8 cellular contexts compared by ENCODE assay signal in genomic region chr2:17646096-17646554, GRCh38.
DNase-seq lines count a peak whose midpoint lies in the region; ATAC-seq, FAIRE-seq and TF ChIP-seq lines count a peak whose summit lies in the region.

No MANE protein-coding gene starts in this region.

- H3K27me3 ChIP-seq in HCT116 (ENCODE audit: insufficient read depth, low read length) (no peaks in the 10 kb centered on the region), GM12878 (replicated peaks in 1 of 2; ENCODE audit: control insufficient read depth in 2 of 2, insufficient read depth in 2 of 2, low read length in 1 of 2) (no peaks in the 10 kb centered on the region), iPS DF 6.9 (ENCODE audit: control insufficient read depth, insufficient read depth, low read length) (no peaks in the 10 kb centered on the region), spleen (replicated peaks in 1 of 7) (no peaks in the 10 kb centered on the region)

- H2AFZ ChIP-seq in HCT116 (ENCODE audit: low read depth, low read length, poor library complexity, severe bottlenecking) (no peak overlapping the region), GM12878 (ENCODE audit: control insufficient read depth, low read depth, low read length) (peak overlapping the region; percentile 81)

- H3K9me2 ChIP-seq in HCT116 (ENCODE audit: insufficient read depth), result no peaks in the 10 kb centered on the region

- CTCF ChIA-PET in HCT116 (lab: Charles Lee), result interaction anchor here (0.8 to 4.6 kb wide), 11 partner anchors 9 to 871 kb away, joined by 3 to 41 read pairs (median 4); no protein-coding TSS in a partner anchor
- CTCF ChIA-PET in GM12878 (lab: Yijun Ruan, JAX), result interaction anchor here (0.6 to 24.9 kb wide), 34 partner anchors 10 to 526 kb away, joined by 3 to 604 read pairs (median 4); partner anchors contain the start of gene RAD51AP2

- H3K79me2 ChIP-seq in HCT116 (ENCODE audit: insufficient read depth, low read length), result no peaks in the 10 kb centered on the region
- no peaks in the 10 kb centered on the region for H3K79me2 ChIP-seq in GM12878 (ENCODE audit: control insufficient read depth, insufficient read depth, low read length)

- DNase-seq in activated naive CD4-positive, alpha-beta T cell treated with Interleukin-2 at 50 U/mL for 16 hours, result peak; percentile 34
- no peak for DNase-seq in activated naive CD4-positive, alpha-beta T cell (lab: John Stamatoyannopoulos, UW)
- DNase-seq in HCT116 (ENCODE audit: low read depth, low spot score) (peak; percentile 44), LHCN-M2 (ENCODE audit: low read depth) (peak; percentile 88), RPMI8226 (peak; percentile 60), GM12878 (ENCODE audit: low read depth, low spot score) (peak; percentile 45), iPS DF 6.9 (ENCODE audit: low read depth, low spot score) (peak; percentile 54), spleen (no peak)

- RAD21 ChIA-PET in HCT116 (lab: Charles Lee; ENCODE audit: low non-redundant PET in 1 of 2, low total read pairs in 2 of 2, uncharacterized antibody in 2 of 2, unreplicated experiment in 2 of 2), result no interaction called here
- RAD21 ChIA-PET in GM12878 (lab: Charles Lee; ENCODE audit: unreplicated experiment), result interaction anchor here (0.7 to 7.1 kb wide), 13 partner anchors 10 to 504 kb away, joined by 3 to 138 read pairs (median 4); no protein-coding TSS in a partner anchor

- WGBS in GM12878 (ENCODE audit: insufficient coverage, insufficient replicate concordance, low lambda C conversion rate, missing lambda C conversion rate), result 2% methylated on average over 3 of the region's 3 CpGs
- no CpG with 5 or more reads among the region's 3 CpGs for WGBS in iPS DF 6.9 (ENCODE audit: insufficient coverage, insufficient read length)
- 1 to 7% (median 2%) methylated on average over 3 of the region's 3 CpGs for WGBS in spleen, 5 donors

- no peak overlapping the region for H3K4me2 ChIP-seq in HCT116 (ENCODE audit: low read length)
- peak overlapping the region; percentile 63 for H3K4me2 ChIP-seq in GM12878 (ENCODE audit: control insufficient read depth, insufficient read depth)

- in situ Hi-C loops in GM12878 (cut with MboI), result no loop called here

- H3K4me1 ChIP-seq in HCT116 (ENCODE audit: control insufficient read depth in 1 of 2, insufficient read depth in 2 of 2, low read length in 2 of 2), result peaks cover 6 to 39% of the 10 kb centered on the region in 2 experiments
- H3K4me1 ChIP-seq in GM12878 (ENCODE audit: control insufficient read depth, insufficient read depth, low read length), result peaks cover 3% of the 10 kb centered on the region
- peaks cover 5% of the 10 kb centered on the region for H3K4me1 ChIP-seq in iPS DF 6.9 (ENCODE audit: control insufficient read depth, insufficient read depth, low read length)
- H3K4me1 ChIP-seq in spleen, result peaks cover 0 to 22% (median 11%) of the 10 kb centered on the region in 6 donors

- SMC1A ChIA-PET in GM12878 (lab: Charles Lee; ENCODE audit: uncharacterized antibody, unreplicated experiment), result interaction anchor here (0.7 to 6.7 kb wide), 20 partner anchors 10 to 534 kb away, joined by 3 to 165 read pairs (median 4); no protein-coding TSS in a partner anchor

- H4K20me1 ChIP-seq in HCT116 (ENCODE audit: insufficient read depth), result no peaks in the 10 kb centered on the region
- H4K20me1 ChIP-seq in GM12878 (ENCODE audit: control insufficient read depth, insufficient read depth), result no peaks in the 10 kb centered on the region

- FAIRE-seq in GM12878 (lab: Jason Lieb, UNC), result peak; percentile 93

- H3K36me3 ChIP-seq in HCT116 (ENCODE audit: control insufficient read depth in 1 of 2, insufficient read depth in 2 of 2, low read length in 2 of 2) (no peaks in the 10 kb centered on the region), GM12878 (ENCODE audit: control insufficient read depth in 2 of 2, insufficient read depth in 2 of 2, low read length in 1 of 2) (no peaks in the 10 kb centered on the region), iPS DF 6.9 (ENCODE audit: control insufficient read depth, insufficient read depth, low read length) (no peaks in the 10 kb centered on the region; the same call in 1 of the 2 replicates), spleen (no peaks in the 10 kb centered on the region)

- H3K4me3 ChIP-seq in HCT116 (replicated peaks in 1 of 2; ENCODE audit: low read depth in 1 of 2, low read length in 2 of 2), result no peak overlapping the region
- no peak overlapping the region for H3K4me3 ChIP-seq in GM12878
- H3K4me3 ChIP-seq in iPS DF 6.9 (ENCODE audit: low read length), result no peak overlapping the region
- no peak overlapping the region for H3K4me3 ChIP-seq in spleen

- ATAC-seq in HCT116 (peak; percentile 47), GM12878 (peak; percentile 88)

- TF ChIP-seq CTCF in HCT116 (IDR thresholded peaks at IDR 0.05 in 2 of 3, conservative IDR thresholded peaks at IDR 0.05 in 1 of 3; ENCODE audit: borderline replicate concordance in 1 of 3, insufficient read depth in 1 of 3, low read depth in 2 of 3, low read length in 2 of 3), result peak; percentile 55 to 88 (median 74); a peak in 5 of 6 replicates
- TF ChIP-seq CTCF in GM12878 (IDR thresholded peaks at IDR 0.05 in 2 of 3, conservative IDR thresholded peaks at IDR 0.05 in 1 of 3; ENCODE audit: control insufficient read depth in 2 of 3, extremely low read depth in 1 of 3, insufficient read depth in 1 of 3, low read depth in 3 of 3, low read length in 3 of 3), result peak; percentile 75 to 88 (median 87); a peak in 4 of 6 replicates
- TF ChIP-seq CTCF in spleen (IDR thresholded peaks at IDR 0.05 in 8 of 11, conservative IDR thresholded peaks at IDR 0.05 in 3 of 11), result peak; percentile 59 to 82 (median 75)

- TF ChIP-seq POLR2A in HCT116 (IDR thresholded peaks at IDR 0.05; ENCODE audit: borderline replicate concordance, extremely low read depth, insufficient read depth, insufficient read length) (no peak), GM12878 (IDR thresholded peaks at IDR 0.05; ENCODE audit: low read depth, low read length) (no peak), spleen (IDR thresholded peaks at IDR 0.05) (no peak)

- H3K27ac ChIP-seq in HCT116 (ENCODE audit: low read depth, low read length) (no peak overlapping the region), GM12878 (ENCODE audit: control insufficient read depth, insufficient read depth) (no peak overlapping the region), iPS DF 6.9 (ENCODE audit: low read length) (no peak overlapping the region), spleen (peak overlapping the region in 1 of 8 donors; percentile 0)

- 0 out of 4 replicates have a peak, but pooled peaks of 1 of the 2 experiments have one; percentile 15 for TF ChIP-seq EP300 in GM12878 (IDR thresholded peaks at IDR 0.05; ENCODE audit: borderline replicate concordance in 1 of 2, control insufficient read depth in 1 of 2, low read depth in 2 of 2, low read length in 2 of 2)

- TF ChIP-seq RAD21 in HCT116 (IDR thresholded peaks at IDR 0.05; ENCODE audit: low read depth), result peak; percentile 70
- TF ChIP-seq RAD21 in GM12878 (IDR thresholded peaks at IDR 0.05; ENCODE audit: insufficient read depth, low read depth, low read length), result peak; percentile 79

- H3K9me3 ChIP-seq in HCT116 (ENCODE audit: control insufficient read depth in 1 of 2, insufficient read depth in 1 of 2, low read depth in 1 of 2, low read length in 2 of 2), result no peaks in the 10 kb centered on the region
- H3K9me3 ChIP-seq in GM12878 (replicated peaks; ENCODE audit: control insufficient read depth, insufficient read depth, low read length), result no peaks in the 10 kb centered on the region
- H3K9me3 ChIP-seq in iPS DF 6.9 (ENCODE audit: control insufficient read depth, insufficient read depth, low read length), result no peaks in the 10 kb centered on the region
- no peaks in the 10 kb centered on the region for H3K9me3 ChIP-seq in spleen

- H3K9ac ChIP-seq in HCT116 (ENCODE audit: low read length) (no peak overlapping the region), GM12878 (ENCODE audit: control insufficient read depth, insufficient read depth, low read length) (no peak overlapping the region)

- POLR2A ChIA-PET in HCT116 (lab: Charles Lee), result interaction anchor here (1.1 kb wide), 1 partner anchor 10 kb away, joined by 3 read pairs; no protein-coding TSS in a partner anchor
- POLR2A ChIA-PET in GM12878 (lab: Charles Lee), result no interaction called here

- BruUV-seq in HCT116 (replicated peaks; lab: Mats Ljungman, UMichigan), result no TSS peak
- BruUV-seq in GM12878 (replicated peaks; lab: Mats Ljungman, UMichigan), result no TSS peak

- intact Hi-C loops in HCT116 (cut with micrococcal nuclease), result loop anchor here (2.0 kb wide), 1 partner anchor 105 kb away; the partner anchor contains the start of gene VSNL1
- intact Hi-C loops in GM12878 (cut with micrococcal nuclease; ENCODE audit: unreplicated experiment), result loop anchor here (1.0 to 2.0 kb wide), 3 partner anchors 12 to 127 kb away; partner anchors contain the start of gene RAD51AP2
- intact Hi-C loops in spleen (cut with DNase I; ENCODE audit: low total_unique reads), result no loop called here

TF ChIP-seq in HCT116, 20 proteins besides CTCF, POLR2A, EP300 and RAD21 (continues in another document):
- peak; percentile 63; the same call in 1 of the 2 replicates for TF ChIP-seq CBX3 (IDR thresholded peaks at IDR 0.05; ENCODE audit: low read depth)
- TF ChIP-seq FOSL1 (IDR thresholded peaks at IDR 0.05; ENCODE audit: low read depth), result peak; percentile 6; the same call in 1 of the 2 replicates
- TF ChIP-seq POLR2AphosphoS5 (IDR thresholded peaks at IDR 0.05; ENCODE audit: low read depth, low read length), result no peak
- TF ChIP-seq CEBPB (IDR thresholded peaks at IDR 0.05; ENCODE audit: low read depth), result peak; percentile 66; the same call in 1 of the 2 replicates
- peak; percentile 65 for TF ChIP-seq YY1 (IDR thresholded peaks at IDR 0.05; ENCODE audit: extremely low read depth, insufficient replicate concordance, low read depth, low read length)
- 0 out of 2 replicates have a peak, but pooled peaks have one; percentile 14 for TF ChIP-seq EGR1 (IDR thresholded peaks at IDR 0.05; ENCODE audit: low read depth)
- TF ChIP-seq EZH2phosphoT487 (IDR thresholded peaks at IDR 0.05; ENCODE audit: borderline replicate concordance), result no peak

TF ChIP-seq in GM12878, 131 proteins besides CTCF, POLR2A, EP300 and RAD21 (continues in another document):
- no peak for TF ChIP-seq RFX5 (IDR thresholded peaks at IDR 0.05; ENCODE audit: low read depth, low read length)
- TF ChIP-seq IRF4 (IDR thresholded peaks at IDR 0.05; ENCODE audit: low read depth, low read length), result 0 out of 2 replicates have a peak, but pooled peaks have one; percentile 32
- TF ChIP-seq SUZ12 (IDR thresholded peaks at IDR 0.05; ENCODE audit: unreplicated experiment), result no peak
- TF ChIP-seq CBFB (IDR thresholded peaks at IDR 0.05; ENCODE audit: low read depth), result no peak
- TF ChIP-seq IKZF2 (IDR thresholded peaks at IDR 0.05), result no peak; a peak in 2 of 4 replicates
- peak; percentile 58; the same call in 1 of the 2 replicates for TF ChIP-seq HDAC2 (IDR thresholded peaks at IDR 0.05)
- no peak for TF ChIP-seq FOXK2 (IDR thresholded peaks at IDR 0.05)
- no peak for TF ChIP-seq STAT3 (IDR thresholded peaks at IDR 0.05; ENCODE audit: low read depth, low read length)

Comparison
In these comparisons a context has a peak if more than half of its experiments do, and no peak if none do; other contexts are left out.
1. DNase-seq: peak in activated naive CD4-positive, alpha-beta T cell treated with Interleukin-2 at 50 U/mL for 16 hours (single experiment), HCT116 (single experiment), LHCN-M2 (single experiment), RPMI8226 (single experiment), GM12878 (single experiment) and iPS DF 6.9 (single experiment); none in activated naive CD4-positive, alpha-beta T cell (0 of 4) and spleen (single experiment).
2. Peak in every context shown above with its lines, with median percentiles within 50 percentile points of each other: CTCF ChIP-seq.